19 cellular contexts compared by ENCODE assay signal in genomic region chr9:112110094-112110772, GRCh38.
DNase-seq lines count a peak whose midpoint lies in the region; ATAC-seq and TF ChIP-seq lines count a peak whose summit lies in the region.
"Had no signal": no experiment of that assay in that cellular context is flagged by ENCODE, and none has a peak within 500 bp of the region (broad histone marks: within the 10 kb centered on the region; RNA-seq: fewer than 3 reads in every experiment).

No MANE protein-coding gene starts in this region.

- no peak for ATAC-seq in activated CD8-positive, alpha-beta T cell treated with anti-CD3 and anti-CD28 coated beads, Interleukin-2, amount 10 ng/mL, durations not matched to agents 7 days and 5 days
- ATAC-seq in activated CD8-positive, alpha-beta T cell treated with anti-CD3 and anti-CD28 coated beads for 36 hours = no peak
- no peak for ATAC-seq in T-helper 17 cell
- no peak for ATAC-seq in stimulated activated memory B cell treated with anti-CD40 and anti-IgM and Interleukin-4, amounts not matched to agents 10 μg/mL and 1 μg/mL and 100 μg/mL, for 72 hours
- ATAC-seq: activated naive CD8-positive, alpha-beta T cell treated with anti-CD3 and anti-CD28 coated beads, Interleukin-2, amount 50 U/mL, for 24 hours; effector memory CD8-positive, alpha-beta T cell; GM12878; lower lobe of right lung had no signal

- peaks cover 23% of the 10 kb centered on the region for H3K36me3 Mint-ChIP-seq in activated CD8-positive, alpha-beta T cell treated with anti-CD3 and anti-CD28 coated beads, Interleukin-2, amount 10 ng/mL, durations not matched to agents 7 days and 5 days (ENCODE audit: low read depth)
- H3K36me3 Mint-ChIP-seq in activated CD8-positive, alpha-beta T cell treated with anti-CD3 and anti-CD28 coated beads for 36 hours (ENCODE audit: low read depth) = no peaks in the 10 kb centered on the region
- peaks cover 2% of the 10 kb centered on the region for H3K36me3 Mint-ChIP-seq in T-helper 17 cell (ENCODE audit: low read depth)
- H3K36me3 Mint-ChIP-seq in immature natural killer cell = peaks cover 18 to 33% (median 18%) of the 10 kb centered on the region in 3 donors
- peaks cover 6% of the 10 kb centered on the region for H3K36me3 Mint-ChIP-seq in stimulated activated memory B cell treated with anti-CD40 and anti-IgM and Interleukin-4, amounts not matched to agents 10 μg/mL and 1 μg/mL and 100 μg/mL, for 72 hours

- in situ Hi-C loops in KBM-7 (cut with MboI; ENCODE audit: low pct_unique_long_range_greater_than_20kb, low sequenced_read_pairs) = no loop called here

- TF ChIP-seq CTCF in activated CD8-positive, alpha-beta T cell treated with anti-CD3 and anti-CD28 coated beads for 36 hours (IDR thresholded peaks at IDR 0.05) = no peak

- no peaks in the 10 kb centered on the region for H3K27me3 Mint-ChIP-seq in activated CD8-positive, alpha-beta T cell treated with anti-CD3 and anti-CD28 coated beads, Interleukin-2, amount 10 ng/mL, durations not matched to agents 7 days and 5 days (ENCODE audit: low read depth)
- no peaks in the 10 kb centered on the region for H3K27me3 Mint-ChIP-seq in activated CD8-positive, alpha-beta T cell treated with anti-CD3 and anti-CD28 coated beads for 36 hours
- H3K27me3 Mint-ChIP-seq in T-helper 17 cell (no peaks in the 10 kb centered on the region), immature natural killer cell (ENCODE audit: low read depth in 3 of 3) (no peaks in the 10 kb centered on the region)
- no peaks in the 10 kb centered on the region for H3K27me3 Mint-ChIP-seq in stimulated activated memory B cell treated with anti-CD40 and anti-IgM and Interleukin-4, amounts not matched to agents 10 μg/mL and 1 μg/mL and 100 μg/mL, for 72 hours
- H3K27me3 Mint-ChIP-seq: activated naive CD8-positive, alpha-beta T cell treated with anti-CD3 and anti-CD28 coated beads, Interleukin-2, amount 50 U/mL, for 24 hours; effector memory CD8-positive, alpha-beta T cell had no signal

- no peak overlapping the region for H3K27ac Mint-ChIP-seq in activated CD8-positive, alpha-beta T cell treated with anti-CD3 and anti-CD28 coated beads, Interleukin-2, amount 10 ng/mL, durations not matched to agents 7 days and 5 days
- no peak overlapping the region for H3K27ac Mint-ChIP-seq in activated CD8-positive, alpha-beta T cell treated with anti-CD3 and anti-CD28 coated beads for 36 hours
- H3K27ac Mint-ChIP-seq in T-helper 17 cell = peak overlapping the region; percentile 49
- H3K27ac Mint-ChIP-seq in immature natural killer cell = peak overlapping the region in 5 of 6 donors; percentile 14 to 52 (median 46)
- H3K27ac Mint-ChIP-seq in stimulated activated memory B cell treated with anti-CD40 and anti-IgM and Interleukin-4, amounts not matched to agents 10 μg/mL and 1 μg/mL and 100 μg/mL, for 72 hours = peak overlapping the region; percentile 63
- H3K27ac Mint-ChIP-seq: activated naive CD8-positive, alpha-beta T cell treated with anti-CD3 and anti-CD28 coated beads, Interleukin-2, amount 50 U/mL, for 24 hours had no signal

- peak; percentile 14 for DNase-seq in activated CD8-positive, alpha-beta T cell treated with anti-CD3 and anti-CD28 coated beads, Interleukin-2, amount 10 ng/mL, durations not matched to agents 7 days and 5 days
- no peak for DNase-seq in activated CD8-positive, alpha-beta T cell treated with anti-CD3 and anti-CD28 coated beads for 36 hours
- no peak for DNase-seq in T-helper 17 cell
- DNase-seq in immature natural killer cell = no peak
- no peak for DNase-seq in central memory CD4-positive, alpha-beta T cell
- no peak for DNase-seq in 8988T
- no peak for DNase-seq in KBM-7
- DNase-seq: activated CD4-positive, CD25-positive, alpha-beta regulatory T cell treated with anti-CD3 and anti-CD28 coated beads, Interleukin-2, amount 50 U/mL, for 72 hours; activated gamma-delta T cell; activated naive CD8-positive, alpha-beta T cell treated with anti-CD3 and anti-CD28 coated beads, Interleukin-2, amount 50 U/mL, for 24 hours; effector memory CD8-positive, alpha-beta T cell; kidney; lower lobe of right lung; NCI-H1694; SIG-M5; stimulated activated CD4-positive, alpha-beta T cell treated with anti-CD3 and anti-CD28 coated beads, Interleukin-1b, Interleukin-23, amount 100 ng/mL, for 48 hours; substantia nigra had no signal

- no peak overlapping the region for H3K4me3 Mint-ChIP-seq in activated CD8-positive, alpha-beta T cell treated with anti-CD3 and anti-CD28 coated beads, Interleukin-2, amount 10 ng/mL, durations not matched to agents 7 days and 5 days
- no peak overlapping the region for H3K4me3 Mint-ChIP-seq in activated CD8-positive, alpha-beta T cell treated with anti-CD3 and anti-CD28 coated beads for 36 hours
- H3K4me3 Mint-ChIP-seq in T-helper 17 cell = no peak overlapping the region
- H3K4me3 Mint-ChIP-seq in immature natural killer cell = no peak overlapping the region
- no peak overlapping the region for H3K4me3 Mint-ChIP-seq in stimulated activated memory B cell treated with anti-CD40 and anti-IgM and Interleukin-4, amounts not matched to agents 10 μg/mL and 1 μg/mL and 100 μg/mL, for 72 hours
- H3K4me3 Mint-ChIP-seq: activated naive CD8-positive, alpha-beta T cell treated with anti-CD3 and anti-CD28 coated beads, Interleukin-2, amount 50 U/mL, for 24 hours; effector memory CD8-positive, alpha-beta T cell had no signal

- H3K9me3 Mint-ChIP-seq in activated CD8-positive, alpha-beta T cell treated with anti-CD3 and anti-CD28 coated beads, Interleukin-2, amount 10 ng/mL, durations not matched to agents 7 days and 5 days (ENCODE audit: insufficient read depth) = no peaks in the 10 kb centered on the region
- no peaks in the 10 kb centered on the region for H3K9me3 Mint-ChIP-seq in activated CD8-positive, alpha-beta T cell treated with anti-CD3 and anti-CD28 coated beads for 36 hours
- no peaks in the 10 kb centered on the region for H3K9me3 Mint-ChIP-seq in immature natural killer cell
- no peaks in the 10 kb centered on the region for H3K9me3 Mint-ChIP-seq in stimulated activated memory B cell treated with anti-CD40 and anti-IgM and Interleukin-4, amounts not matched to agents 10 μg/mL and 1 μg/mL and 100 μg/mL, for 72 hours
- H3K9me3 Mint-ChIP-seq: activated naive CD8-positive, alpha-beta T cell treated with anti-CD3 and anti-CD28 coated beads, Interleukin-2, amount 50 U/mL, for 24 hours; effector memory CD8-positive, alpha-beta T cell had no signal

- CTCF ChIA-PET in activated CD8-positive, alpha-beta T cell treated with anti-CD3 and anti-CD28 coated beads, Interleukin-2, amount 10 ng/mL, durations not matched to agents 7 days and 5 days (lab: Charles Lee) = interaction anchor here (1.2 to 1.9 kb wide), 2 partner anchors 13 to 24 kb away, joined by 3 to 7 read pairs; no protein-coding TSS in a partner anchor
- CTCF ChIA-PET in activated CD8-positive, alpha-beta T cell treated with anti-CD3 and anti-CD28 coated beads for 36 hours (lab: Charles Lee) = interaction anchor here (1.0 to 1.4 kb wide), 2 partner anchors 12 to 24 kb away, joined by 4 to 5 read pairs; no protein-coding TSS in a partner anchor

- POLR2A ChIA-PET in activated CD8-positive, alpha-beta T cell treated with anti-CD3 and anti-CD28 coated beads, Interleukin-2, amount 10 ng/mL, durations not matched to agents 7 days and 5 days (lab: Charles Lee) = interaction anchor here (0.7 kb wide), 1 partner anchor 10 kb away, joined by 3 read pairs; no protein-coding TSS in a partner anchor
- POLR2A ChIA-PET in activated CD8-positive, alpha-beta T cell treated with anti-CD3 and anti-CD28 coated beads for 36 hours (lab: Charles Lee) = no interaction called here

- no peaks in the 10 kb centered on the region for H3K4me1 Mint-ChIP-seq in activated CD8-positive, alpha-beta T cell treated with anti-CD3 and anti-CD28 coated beads, Interleukin-2, amount 10 ng/mL, durations not matched to agents 7 days and 5 days (ENCODE audit: low read depth)
- no peaks in the 10 kb centered on the region for H3K4me1 Mint-ChIP-seq in activated CD8-positive, alpha-beta T cell treated with anti-CD3 and anti-CD28 coated beads for 36 hours (ENCODE audit: low read depth)
- H3K4me1 Mint-ChIP-seq in T-helper 17 cell = peaks cover 5% of the 10 kb centered on the region
- H3K4me1 Mint-ChIP-seq in immature natural killer cell = peaks cover 2 to 9% of the 10 kb centered on the region in 2 donors
- peaks cover 44% of the 10 kb centered on the region for H3K4me1 Mint-ChIP-seq in stimulated activated memory B cell treated with anti-CD40 and anti-IgM and Interleukin-4, amounts not matched to agents 10 μg/mL and 1 μg/mL and 100 μg/mL, for 72 hours

- no peaks in the 10 kb centered on the region for H3K9me3 ChIP-seq in T-helper 17 cell (ENCODE audit: control insufficient read depth, low read length, poor library complexity, severe bottlenecking)
- H3K9me3 ChIP-seq: lower lobe of right lung had no signal

- intact Hi-C loops in activated CD8-positive, alpha-beta T cell treated with anti-CD3 and anti-CD28 coated beads for 36 hours (cut with micrococcal nuclease) = no loop called here

Comparison
In these comparisons a context has a peak if more than half of its experiments do, and no peak if none do; other contexts are left out.
1. H3K27ac Mint-ChIP-seq: peak in T-helper 17 cell (single experiment), immature natural killer cell (5 of 6) and stimulated activated memory B cell treated with anti-CD40 and anti-IgM and Interleukin-4, amounts not matched to agents 10 μg/mL and 1 μg/mL and 100 μg/mL, for 72 hours (single experiment); none in activated CD8-positive, alpha-beta T cell treated with anti-CD3 and anti-CD28 coated beads, Interleukin-2, amount 10 ng/mL, durations not matched to agents 7 days and 5 days (single experiment) and activated CD8-positive, alpha-beta T cell treated with anti-CD3 and anti-CD28 coated beads for 36 hours (single experiment).